Comparison of ENCODE assay signal across 14 cellular contexts in genomic region chr16:67053767-67054334, GRCh38. TPM values are rescaled to one million over a fixed set of nuclear protein-coding genes. Genes with fewer than 3 reads are reported as not detected.
DNase-seq lines count a peak whose midpoint lies in the region; ATAC-seq and TF ChIP-seq lines count a peak whose summit lies in the region.
"Had no signal": no experiment of that assay in that cellular context is flagged by ENCODE, and none has a peak within 500 bp of the region (broad histone marks: within the 10 kb centered on the region; RNA-seq: fewer than 3 reads in every experiment).

No MANE protein-coding gene starts in this region.

- H3K9me3 Mint-ChIP-seq in stimulated activated naive CD8-positive, alpha-beta T cell treated with anti-CD3 and anti-CD28 coated beads, Interleukin-15, Interleukin-2, amounts not matched to agents 100 ng/mL and 50 ng/mL, for 24 hours = no peaks in the 10 kb centered on the region
- no peaks in the 10 kb centered on the region for H3K9me3 Mint-ChIP-seq in activated T-helper 2 cell treated with anti-CD3 and anti-CD28 coated beads, Interferon-gamma antibody, Interleukin-2, Interleukin-4, amounts not matched to agents 10 μg/mL and 5 μg/mL and 100 μg/mL, durations not matched to agents 14 hours and 24 hours and 36 hours
- no peaks in the 10 kb centered on the region for H3K9me3 Mint-ChIP-seq in mesothelial cell of epicardium

- H3K36me3 Mint-ChIP-seq in stimulated activated naive CD8-positive, alpha-beta T cell treated with anti-CD3 and anti-CD28 coated beads, Interleukin-15, Interleukin-2, amounts not matched to agents 100 ng/mL and 50 ng/mL, for 24 hours (ENCODE audit: low read depth) = peaks cover 34% of the 10 kb centered on the region
- peaks cover 45% of the 10 kb centered on the region for H3K36me3 Mint-ChIP-seq in activated T-helper 2 cell treated with anti-CD3 and anti-CD28 coated beads, Interferon-gamma antibody, Interleukin-2, Interleukin-4, amounts not matched to agents 10 μg/mL and 5 μg/mL and 100 μg/mL, durations not matched to agents 14 hours and 24 hours and 36 hours (ENCODE audit: low read depth)
- peaks cover 11% of the 10 kb centered on the region for H3K36me3 Mint-ChIP-seq in mesothelial cell of epicardium

- intact Hi-C loops in activated T-helper 2 cell treated with anti-CD3 and anti-CD28 coated beads, Interferon-gamma antibody, Interleukin-2, Interleukin-4, amounts not matched to agents 10 μg/mL and 5 μg/mL and 100 μg/mL, durations not matched to agents 14 hours and 24 hours and 36 hours (cut with micrococcal nuclease) = loop anchor here (2.0 to 10.0 kb wide), 3 partner anchors 15 to 508 kb away; partner anchors contain the start of gene CTCF

- no peak for TF ChIP-seq CTCF in mesothelial cell of epicardium (IDR thresholded peaks at IDR 0.05; ENCODE audit: unreplicated experiment)

- in situ Hi-C loops in ACHN (cut with HindIII; ENCODE audit: low pct_ligation_motif_present, low pct_unique_long_range_greater_than_20kb, low sequenced_read_pairs) = no loop called here

- peaks cover 60% of the 10 kb centered on the region for H3K4me1 Mint-ChIP-seq in stimulated activated naive CD8-positive, alpha-beta T cell treated with anti-CD3 and anti-CD28 coated beads, Interleukin-15, Interleukin-2, amounts not matched to agents 100 ng/mL and 50 ng/mL, for 24 hours (ENCODE audit: low read depth)
- peaks cover 55% of the 10 kb centered on the region for H3K4me1 Mint-ChIP-seq in activated T-helper 2 cell treated with anti-CD3 and anti-CD28 coated beads, Interferon-gamma antibody, Interleukin-2, Interleukin-4, amounts not matched to agents 10 μg/mL and 5 μg/mL and 100 μg/mL, durations not matched to agents 14 hours and 24 hours and 36 hours (ENCODE audit: low read depth)
- H3K4me1 Mint-ChIP-seq in mesothelial cell of epicardium = peaks cover 5% of the 10 kb centered on the region

- DNase-seq in stimulated activated naive CD8-positive, alpha-beta T cell treated with anti-CD3 and anti-CD28 coated beads, Interleukin-15, Interleukin-2, amounts not matched to agents 100 U/mL and 50 U/mL, for 24 hours = no peak
- no peak for DNase-seq in activated T-helper 2 cell treated with anti-CD3 and anti-CD28 coated beads, Interferon-gamma antibody, Interleukin-2, Interleukin-4, amounts not matched to agents 10 μg/mL and 5 μg/mL and 100 μg/mL, durations not matched to agents 14 hours and 24 hours and 36 hours (ENCODE audit: low spot score)
- DNase-seq in mesothelial cell of epicardium (ENCODE audit: low spot score in 2 of 2, unreplicated experiment in 2 of 2) (no peak), iPS-NIHi7 (ENCODE audit: extremely low spot score) (no peak), D341Med (ENCODE audit: low spot score) (no peak), ACHN (no peak)
- DNase-seq in effector CD4-positive, alpha-beta T cell = no peak
- DNase-seq: activated CD4-positive, alpha-beta T cell treated with anti-CD3 and anti-CD28 coated beads for 1 hour; colonic mucosa; GM23248; NCI-H1417 treated with DMSO at 0.1 percent for 48 hours; NCI-H446; transverse colon had no signal

- H3K27ac Mint-ChIP-seq in stimulated activated naive CD8-positive, alpha-beta T cell treated with anti-CD3 and anti-CD28 coated beads, Interleukin-15, Interleukin-2, amounts not matched to agents 100 ng/mL and 50 ng/mL, for 24 hours = peak overlapping the region; percentile 70
- H3K27ac Mint-ChIP-seq in activated T-helper 2 cell treated with anti-CD3 and anti-CD28 coated beads, Interferon-gamma antibody, Interleukin-2, Interleukin-4, amounts not matched to agents 10 μg/mL and 5 μg/mL and 100 μg/mL, durations not matched to agents 14 hours and 24 hours and 36 hours = peak overlapping the region; percentile 89
- peak overlapping the region; percentile 8 for H3K27ac Mint-ChIP-seq in mesothelial cell of epicardium

- ATAC-seq in stimulated activated naive CD8-positive, alpha-beta T cell treated with anti-CD3 and anti-CD28 coated beads, Interleukin-15, Interleukin-2, amounts not matched to agents 100 U/mL and 50 U/mL, for 24 hours = no peak

- H3K4me3 Mint-ChIP-seq in stimulated activated naive CD8-positive, alpha-beta T cell treated with anti-CD3 and anti-CD28 coated beads, Interleukin-15, Interleukin-2, amounts not matched to agents 100 ng/mL and 50 ng/mL, for 24 hours = peak overlapping the region; percentile 65
- peak overlapping the region; percentile 73 for H3K4me3 Mint-ChIP-seq in activated T-helper 2 cell treated with anti-CD3 and anti-CD28 coated beads, Interferon-gamma antibody, Interleukin-2, Interleukin-4, amounts not matched to agents 10 μg/mL and 5 μg/mL and 100 μg/mL, durations not matched to agents 14 hours and 24 hours and 36 hours (ENCODE audit: low read depth)
- H3K4me3 Mint-ChIP-seq in mesothelial cell of epicardium = no peak overlapping the region

- H3K27me3 Mint-ChIP-seq in stimulated activated naive CD8-positive, alpha-beta T cell treated with anti-CD3 and anti-CD28 coated beads, Interleukin-15, Interleukin-2, amounts not matched to agents 100 ng/mL and 50 ng/mL, for 24 hours = no peaks in the 10 kb centered on the region
- no peaks in the 10 kb centered on the region for H3K27me3 Mint-ChIP-seq in activated T-helper 2 cell treated with anti-CD3 and anti-CD28 coated beads, Interferon-gamma antibody, Interleukin-2, Interleukin-4, amounts not matched to agents 10 μg/mL and 5 μg/mL and 100 μg/mL, durations not matched to agents 14 hours and 24 hours and 36 hours (ENCODE audit: low read depth)
- H3K27me3 Mint-ChIP-seq in mesothelial cell of epicardium (ENCODE audit: low read depth) = no peaks in the 10 kb centered on the region

RNA-seq across cellular contexts. Expression of gene CBFB, which starts 24.9 kb away (rescaled TPM):
- 156 and 159 TPM in 2 replicates for total RNA-seq in activated T-helper 2 cell treated with anti-CD3 and anti-CD28 coated beads, Interferon-gamma antibody, Interleukin-2, Interleukin-4, amounts not matched to agents 10 μg/mL and 5 μg/mL and 100 μg/mL, durations not matched to agents 14 hours and 24 hours and 36 hours
- 69.3 to 82.6 TPM (median 74.6 TPM) in 3 replicates for total RNA-seq in mesothelial cell of epicardium

RNA-seq across cellular contexts. Expression of gene PHAF1, which starts 55.9 kb away (rescaled TPM):
- 17.4 and 17.8 TPM in 2 replicates for total RNA-seq in activated T-helper 2 cell treated with anti-CD3 and anti-CD28 coated beads, Interferon-gamma antibody, Interleukin-2, Interleukin-4, amounts not matched to agents 10 μg/mL and 5 μg/mL and 100 μg/mL, durations not matched to agents 14 hours and 24 hours and 36 hours
- total RNA-seq in mesothelial cell of epicardium = 20.9 to 22.4 TPM (median 21.5 TPM) in 3 replicates

Comparison
In these comparisons a context has a peak if more than half of its experiments do, and no peak if none do; other contexts are left out.
1. H3K27ac Mint-ChIP-seq: peak in every context shown above with its lines; median percentile 89 in activated T-helper 2 cell treated with anti-CD3 and anti-CD28 coated beads, Interferon-gamma antibody, Interleukin-2, Interleukin-4, amounts not matched to agents 10 μg/mL and 5 μg/mL and 100 μg/mL, durations not matched to agents 14 hours and 24 hours and 36 hours; 70 in stimulated activated naive CD8-positive, alpha-beta T cell treated with anti-CD3 and anti-CD28 coated beads, Interleukin-15, Interleukin-2, amounts not matched to agents 100 ng/mL and 50 ng/mL, for 24 hours; 8 in mesothelial cell of epicardium.